Comparison of ENCODE assay signal across 13 cellular contexts in genomic region chr6:56689663-56690062, GRCh38. TPM values are rescaled to one million over a fixed set of nuclear protein-coding genes. Genes with fewer than 3 reads are reported as not detected.
DNase-seq lines count a peak whose midpoint lies in the region; ATAC-seq and TF ChIP-seq lines count a peak whose summit lies in the region.
"Had no signal": no experiment of that assay in that cellular context is flagged by ENCODE, and none has a peak within 500 bp of the region (broad histone marks: within the 10 kb centered on the region; RNA-seq: fewer than 3 reads in every experiment).

No MANE protein-coding gene starts in this region.

- 0 out of 2 replicates have a peak, but pooled peaks cover 5% of the 10 kb centered on the region for H3K79me2 ChIP-seq in MM.1S (ENCODE audit: low read length)

- no peaks in the 10 kb centered on the region for H3K9me3 Mint-ChIP-seq in activated naive CD8-positive, alpha-beta T cell treated with anti-CD3 and anti-CD28 coated beads, Interleukin-2, amount 50 U/mL, for 24 hours
- H3K9me3 Mint-ChIP-seq: CD4-positive, CD25-positive, alpha-beta regulatory T cell; T-helper 1 cell treated with Interleukin-12 subunit alpha and Interleukin-12 subunit beta and Interleukin-4 antibody, amounts not matched to agents 30 μg/mL and 1 μg/mL, for 36 hours had no signal

- peaks cover 7% of the 10 kb centered on the region; the same call in 1 of the 2 replicates for H3F3A ChIP-seq in MM.1S (ENCODE audit: insufficient read depth, low read length)

- H3K27me3 Mint-ChIP-seq in activated naive CD8-positive, alpha-beta T cell treated with anti-CD3 and anti-CD28 coated beads, Interleukin-2, amount 50 U/mL, for 24 hours: no peaks in the 10 kb centered on the region
- H3K27me3 Mint-ChIP-seq: CD4-positive, CD25-positive, alpha-beta regulatory T cell had no signal

- no peaks in the 10 kb centered on the region for H4K20me1 ChIP-seq in MM.1S (ENCODE audit: insufficient read depth, low read length)

- H3K27me3 ChIP-seq in MM.1S (replicated peaks; ENCODE audit: insufficient read depth, low read length) (no peaks in the 10 kb centered on the region), skeletal muscle satellite cell (ENCODE audit: control insufficient read depth, insufficient read depth, low read length) (no peaks in the 10 kb centered on the region)

- ATAC-seq in GM19351 (IDR thresholded peaks at IDR 0.05; ENCODE audit: unreplicated experiment) (peak; percentile 9), GM19467 (IDR thresholded peaks at IDR 0.05; ENCODE audit: unreplicated experiment) (no peak), HG02981 (IDR thresholded peaks at IDR 0.05; ENCODE audit: unreplicated experiment) (no peak)
- no peak for ATAC-seq in activated naive CD8-positive, alpha-beta T cell treated with anti-CD3 and anti-CD28 coated beads, Interleukin-2, amount 50 U/mL, for 24 hours

- no peak overlapping the region for H3K27ac Mint-ChIP-seq in activated naive CD8-positive, alpha-beta T cell treated with anti-CD3 and anti-CD28 coated beads, Interleukin-2, amount 50 U/mL, for 24 hours
- H3K27ac Mint-ChIP-seq: CD4-positive, CD25-positive, alpha-beta regulatory T cell; T-helper 1 cell treated with Interleukin-12 subunit alpha and Interleukin-12 subunit beta and Interleukin-4 antibody, amounts not matched to agents 30 μg/mL and 1 μg/mL, for 36 hours had no signal

- no peaks in the 10 kb centered on the region for H3K9me2 ChIP-seq in MM.1S (replicated peaks; ENCODE audit: insufficient read depth, low read length)

- no peak overlapping the region for H3K4me3 Mint-ChIP-seq in activated naive CD8-positive, alpha-beta T cell treated with anti-CD3 and anti-CD28 coated beads, Interleukin-2, amount 50 U/mL, for 24 hours
- H3K4me3 Mint-ChIP-seq: CD4-positive, CD25-positive, alpha-beta regulatory T cell; T-helper 1 cell treated with Interleukin-12 subunit alpha and Interleukin-12 subunit beta and Interleukin-4 antibody, amounts not matched to agents 30 μg/mL and 1 μg/mL, for 36 hours had no signal

- H3K9me3 ChIP-seq in MM.1S (replicated peaks; ENCODE audit: insufficient read depth, low read length) (no peaks in the 10 kb centered on the region), skeletal muscle satellite cell (replicated peaks; ENCODE audit: low read length) (no peaks in the 10 kb centered on the region)

- H3K36me3 ChIP-seq in MM.1S (replicated peaks; ENCODE audit: insufficient read depth, low read length) (no peaks in the 10 kb centered on the region), skeletal muscle satellite cell (ENCODE audit: insufficient read depth, low read length) (peaks cover 15% of the 10 kb centered on the region)

- H3K4me3 ChIP-seq in MM.1S (ENCODE audit: low read length) (peak overlapping the region; percentile 43), skeletal muscle satellite cell (ENCODE audit: low read length) (peak overlapping the region; percentile 62)

- TF ChIP-seq CTCF in MM.1S (IDR thresholded peaks at IDR 0.05; ENCODE audit: low read length): no peak

- H3K4me1 ChIP-seq in MM.1S (ENCODE audit: low read length) (peaks cover 23% of the 10 kb centered on the region), skeletal muscle satellite cell (ENCODE audit: control insufficient read depth, insufficient read depth, low read length) (peaks cover 84% of the 10 kb centered on the region)

- H2AFZ ChIP-seq in MM.1S (ENCODE audit: low read length): peak overlapping the region; percentile 45

- DNase-seq in MM.1S (no peak), epithelial cell of prostate (ENCODE audit: low read depth, low spot score) (no peak)
- no peak for DNase-seq in activated naive CD8-positive, alpha-beta T cell treated with anti-CD3 and anti-CD28 coated beads, Interleukin-2, amount 50 U/mL, for 24 hours
- no peak for DNase-seq in effector CD4-positive, alpha-beta T cell
- DNase-seq: activated CD4-positive, alpha-beta T cell treated with anti-CD3 and anti-CD28 coated beads, Interleukin-2, amount 50 U/mL, for 1 hour; CD4-positive, CD25-positive, alpha-beta regulatory T cell; GF-D8; NCI-H226 had no signal

- peak overlapping the region; percentile 63; the same call in 1 of the 2 replicates for H3K27ac ChIP-seq in MM.1S (ENCODE audit: low read length)
- H3K27ac ChIP-seq in epithelial cell of prostate: peak overlapping the region; percentile 82

- no peaks in the 10 kb centered on the region for H3K36me3 Mint-ChIP-seq in activated naive CD8-positive, alpha-beta T cell treated with anti-CD3 and anti-CD28 coated beads, Interleukin-2, amount 50 U/mL, for 24 hours (ENCODE audit: low read depth)
- H3K36me3 Mint-ChIP-seq: CD4-positive, CD25-positive, alpha-beta regulatory T cell had no signal

- H3K9ac ChIP-seq in MM.1S (ENCODE audit: low read length): peak overlapping the region; percentile 44
- H3K9ac ChIP-seq in skeletal muscle satellite cell (ENCODE audit: low read depth, low read length): peak overlapping the region; percentile 62

- H3K4me2 ChIP-seq in MM.1S (ENCODE audit: low read depth, low read length) (peak overlapping the region; percentile 72), skeletal muscle satellite cell (ENCODE audit: low read length) (peak overlapping the region; percentile 83)

- no peaks in the 10 kb centered on the region for H3K4me1 Mint-ChIP-seq in activated naive CD8-positive, alpha-beta T cell treated with anti-CD3 and anti-CD28 coated beads, Interleukin-2, amount 50 U/mL, for 24 hours

RNA-seq across cellular contexts. Expression of gene DST, which starts 47.0 kb away (rescaled TPM):
- total RNA-seq in skeletal muscle satellite cell (2012; rRNA removed): 261 and 368 TPM in 2 replicates
